14 cellular contexts compared by ENCODE assay signal in the genomic region with DNA sequence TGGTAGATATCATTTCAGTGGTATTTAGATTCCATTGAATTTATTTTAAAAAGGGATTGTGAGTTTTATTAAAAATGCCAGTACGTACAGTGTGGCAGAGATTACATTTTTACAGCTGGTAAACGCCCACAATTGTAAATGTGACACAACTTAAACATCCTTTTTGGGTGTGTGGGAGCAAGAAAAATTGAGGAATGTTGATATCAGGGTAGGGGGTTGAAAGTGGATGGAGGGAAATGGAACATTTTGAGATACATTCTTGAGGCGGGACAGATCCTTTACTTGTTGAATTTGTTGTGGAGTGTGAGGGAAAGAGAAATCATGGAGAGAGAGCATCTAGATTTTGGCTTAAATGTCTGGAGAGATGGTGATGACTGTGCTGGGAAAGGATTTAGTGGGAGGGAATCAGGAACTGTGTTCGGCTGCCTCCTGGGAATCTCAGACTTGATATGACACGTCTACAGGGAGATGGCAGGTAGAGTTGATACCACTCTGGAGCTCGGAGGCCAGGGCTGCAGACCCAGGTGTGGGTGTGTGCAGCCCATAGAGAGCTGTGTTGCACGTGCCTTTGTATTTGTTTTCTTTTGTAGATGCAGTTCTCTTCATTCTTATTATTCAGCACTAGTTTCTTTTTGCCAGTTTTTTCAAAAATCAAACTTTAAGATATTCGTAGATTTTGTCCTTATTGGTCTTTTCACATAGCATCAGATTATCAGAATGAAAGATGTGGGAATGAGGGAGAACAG. TPM values are rescaled to one million over a fixed set of nuclear protein-coding genes. Genes with fewer than 3 reads are reported as not detected.
DNase-seq lines count a peak whose midpoint lies in the region; ATAC-seq, FAIRE-seq and TF ChIP-seq lines count a peak whose summit lies in the region.
"Had no signal": no experiment of that assay in that cellular context is flagged by ENCODE, and none has a peak within 500 bp of the region (broad histone marks: within the 10 kb centered on the region; RNA-seq: fewer than 3 reads in every experiment).

No MANE protein-coding gene starts in this region.

- FAIRE-seq in colon (lab: Jason Lieb, UNC): peak; percentile 5

- H3K4me3 ChIP-seq in Loucy (ENCODE audit: low read length, poor library complexity, severe bottlenecking): no peak overlapping the region
- H3K4me3 ChIP-seq: body of pancreas had no signal

- H3K9me2 ChIP-seq in Loucy (replicated peaks; ENCODE audit: low read depth, low read length): no peaks in the 10 kb centered on the region

- CTCF ChIA-PET in activated naive CD4-positive, alpha-beta T cell treated with anti-CD3 and anti-CD28 coated beads for 36 hours (lab: Charles Lee): interaction anchor here (2.6 kb wide), 1 partner anchor 11 kb away, joined by 12 read pairs; no protein-coding TSS in a partner anchor

- peak overlapping the region; percentile 28 for H3K4me2 ChIP-seq in Loucy (ENCODE audit: low read depth, low read length, poor library complexity, severe bottlenecking)

- no peak for DNase-seq in activated naive CD4-positive, alpha-beta T cell treated with anti-CD3 and anti-CD28 coated beads for 36 hours
- DNase-seq in activated naive CD4-positive, alpha-beta T cell treated with Interleukin-2 at 50 U/mL for 16 hours: no peak
- no peak for DNase-seq in COLO668 (lab: John Stamatoyannopoulos, UW; ENCODE audit: unreplicated experiment)
- DNase-seq in NCI-H2029 (lab: John Stamatoyannopoulos, UW): no peak
- no peak for DNase-seq in HFFc6
- DNase-seq: activated CD4-positive, alpha-beta T cell treated with anti-CD3 and anti-CD28 coated beads, Interleukin-2, amount 50 U/mL, for 4 hours; activated gamma-delta T cell; body of pancreas; left colon; SHP77; T-helper 9 cell had no signal

- no peaks in the 10 kb centered on the region for H3K27me3 ChIP-seq in Loucy (ENCODE audit: insufficient read depth, low read length, poor library complexity, severe bottlenecking)
- H3K27me3 ChIP-seq: body of pancreas had no signal

- peaks cover 32% of the 10 kb centered on the region for H3K4me1 ChIP-seq in Loucy (ENCODE audit: insufficient read depth, low read length, poor library complexity, severe bottlenecking)

- ATAC-seq in stimulated activated memory B cell treated with anti-CD40 and anti-IgM and Interleukin-4, amounts not matched to agents 10 μg/mL and 1 μg/mL and 100 μg/mL, for 72 hours: no peak
- ATAC-seq: body of pancreas, left colon had no signal

- H3K36me3 Mint-ChIP-seq in activated naive CD4-positive, alpha-beta T cell treated with anti-CD3 and anti-CD28 coated beads for 36 hours (ENCODE audit: low read depth): peaks cover 46% of the 10 kb centered on the region
- H3K36me3 Mint-ChIP-seq in stimulated activated memory B cell treated with anti-CD40 and anti-IgM and Interleukin-4, amounts not matched to agents 10 μg/mL and 1 μg/mL and 100 μg/mL, for 72 hours: peaks cover 66% of the 10 kb centered on the region
- H3K36me3 Mint-ChIP-seq in HFFc6 (ENCODE audit: low read depth): peaks cover 11% of the 10 kb centered on the region

- no peak overlapping the region for H3K9ac ChIP-seq in Loucy (ENCODE audit: low read depth, low read length, poor library complexity, severe bottlenecking)

- H3K79me2 ChIP-seq in Loucy (ENCODE audit: insufficient read depth, low read length): peaks cover 99% of the 10 kb centered on the region

- no peaks in the 10 kb centered on the region for H3K9me3 ChIP-seq in Loucy (ENCODE audit: insufficient read depth, low read depth, low read length)
- H3K9me3 ChIP-seq: body of pancreas had no signal

- intact Hi-C loops in activated naive CD4-positive, alpha-beta T cell treated with anti-CD3 and anti-CD28 coated beads for 36 hours (cut with micrococcal nuclease): no loop called here

- no peaks in the 10 kb centered on the region for H3K27me3 Mint-ChIP-seq in activated naive CD4-positive, alpha-beta T cell treated with anti-CD3 and anti-CD28 coated beads for 36 hours (ENCODE audit: low read depth)
- H3K27me3 Mint-ChIP-seq in stimulated activated memory B cell treated with anti-CD40 and anti-IgM and Interleukin-4, amounts not matched to agents 10 μg/mL and 1 μg/mL and 100 μg/mL, for 72 hours: no peaks in the 10 kb centered on the region
- H3K27me3 Mint-ChIP-seq in HFFc6 (ENCODE audit: insufficient read depth): no peaks in the 10 kb centered on the region; the same call in 1 of the 2 replicates

- no peak for TF ChIP-seq CTCF in Loucy (conservative IDR thresholded peaks at IDR 0.05; ENCODE audit: low read length)
- TF ChIP-seq CTCF in HFFc6 (IDR thresholded peaks at IDR 0.05): no peak

- H3F3A ChIP-seq in Loucy (ENCODE audit: low read depth): 0 out of 2 replicates have a peak, but pooled peaks cover 3% of the 10 kb centered on the region

- peaks cover 61% of the 10 kb centered on the region for H3K36me3 ChIP-seq in Loucy (ENCODE audit: insufficient read depth, low read length)

- no peak overlapping the region for H2AFZ ChIP-seq in Loucy (ENCODE audit: low read length)

- peaks cover 86% of the 10 kb centered on the region for H3K4me1 Mint-ChIP-seq in activated naive CD4-positive, alpha-beta T cell treated with anti-CD3 and anti-CD28 coated beads for 36 hours (ENCODE audit: low read depth)
- peaks cover 98% of the 10 kb centered on the region for H3K4me1 Mint-ChIP-seq in stimulated activated memory B cell treated with anti-CD40 and anti-IgM and Interleukin-4, amounts not matched to agents 10 μg/mL and 1 μg/mL and 100 μg/mL, for 72 hours
- peaks cover 14% of the 10 kb centered on the region for H3K4me1 Mint-ChIP-seq in HFFc6 (ENCODE audit: low read depth)

- no peak overlapping the region for H3K4me3 Mint-ChIP-seq in activated naive CD4-positive, alpha-beta T cell treated with anti-CD3 and anti-CD28 coated beads for 36 hours
- peak overlapping the region; percentile 44 for H3K4me3 Mint-ChIP-seq in stimulated activated memory B cell treated with anti-CD40 and anti-IgM and Interleukin-4, amounts not matched to agents 10 μg/mL and 1 μg/mL and 100 μg/mL, for 72 hours
- no peak overlapping the region for H3K4me3 Mint-ChIP-seq in HFFc6

- peak overlapping the region; percentile 66 for H3K27ac Mint-ChIP-seq in activated naive CD4-positive, alpha-beta T cell treated with anti-CD3 and anti-CD28 coated beads for 36 hours
- peak overlapping the region; percentile 84 for H3K27ac Mint-ChIP-seq in stimulated activated memory B cell treated with anti-CD40 and anti-IgM and Interleukin-4, amounts not matched to agents 10 μg/mL and 1 μg/mL and 100 μg/mL, for 72 hours
- H3K27ac Mint-ChIP-seq in HFFc6: no peak overlapping the region

- no peaks in the 10 kb centered on the region for H3K9me3 Mint-ChIP-seq in activated naive CD4-positive, alpha-beta T cell treated with anti-CD3 and anti-CD28 coated beads for 36 hours
- peaks cover 6% of the 10 kb centered on the region for H3K9me3 Mint-ChIP-seq in stimulated activated memory B cell treated with anti-CD40 and anti-IgM and Interleukin-4, amounts not matched to agents 10 μg/mL and 1 μg/mL and 100 μg/mL, for 72 hours
- no peaks in the 10 kb centered on the region for H3K9me3 Mint-ChIP-seq in HFFc6

- peaks cover 87% of the 10 kb centered on the region for H4K20me1 ChIP-seq in Loucy (ENCODE audit: insufficient read depth, low read length, poor library complexity, severe bottlenecking)

RNA-seq across cellular contexts. Expression of gene TMEM131L, which starts 10.8 kb away (rescaled TPM):
- total RNA-seq in activated naive CD4-positive, alpha-beta T cell treated with anti-CD3 and anti-CD28 coated beads for 36 hours: 10 to 100 TPM; 37.6 to 41.6 TPM
- total RNA-seq in HFFc6 (2021; fragmentation: NEBNext Ultra II Directional; extraction: Animal tissue kit (Norgen Biotek cat#: 25700)): 1 to 10 TPM; 7.7 to 8.9 (median 8.0) TPM
